Comparison of ENCODE assay signal across 1 cellular context in genomic region chr1:30872948-30873263, GRCh38.
TF ChIP-seq lines count a peak whose summit lies in the region.

No MANE protein-coding gene starts in this region.

TF ChIP-seq in H1, 55 proteins besides CTCF, POLR2A, EP300 and RAD21:
- TF ChIP-seq JUND (IDR thresholded peaks at IDR 0.05; ENCODE audit: low read length) (no peak), CBX5 (IDR thresholded peaks at IDR 0.05; ENCODE audit: low read depth, low read length) (0 out of 2 replicates have a peak, but pooled peaks have one; percentile 70), ATF3 (IDR thresholded peaks at IDR 0.05; ENCODE audit: insufficient read depth, low read depth, low read length) (no peak), TBP (IDR thresholded peaks at IDR 0.05; ENCODE audit: low read depth, low read length) (no peak)
